14 cellular contexts compared by ENCODE assay signal in the genomic region with DNA sequence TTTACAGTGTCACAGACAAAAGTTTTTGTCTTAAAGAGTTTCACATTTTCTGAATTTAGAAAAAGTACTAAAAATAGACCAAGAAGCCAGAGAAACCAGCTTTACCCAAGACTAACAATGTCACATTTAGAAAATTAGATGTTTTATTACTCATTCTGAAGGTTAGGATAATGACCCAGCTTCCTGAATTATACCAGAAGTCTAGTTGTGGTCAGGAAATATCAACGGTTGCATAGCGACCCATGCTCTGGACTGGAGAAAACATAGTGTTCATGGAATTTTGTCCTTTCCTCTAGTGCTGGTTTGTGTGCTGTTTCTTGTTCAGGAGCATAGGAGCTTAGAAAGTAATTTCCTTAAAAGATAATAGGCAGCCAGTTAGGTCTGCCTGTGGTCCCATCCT. TPM values are rescaled to one million over a fixed set of nuclear protein-coding genes. Genes with fewer than 3 reads are reported as not detected.
DNase-seq lines count a peak whose midpoint lies in the region.
"Had no signal": no experiment of that assay in that cellular context is flagged by ENCODE, and none has a peak within 500 bp of the region (broad histone marks: within the 10 kb centered on the region; RNA-seq: fewer than 3 reads in every experiment).

No MANE protein-coding gene starts in this region.

- H3K4me1 Mint-ChIP-seq in activated CD4-positive, alpha-beta memory T cell treated with anti-CD3 and anti-CD28 coated beads for 36 hours (ENCODE audit: low read depth) = no peaks in the 10 kb centered on the region
- H3K4me1 Mint-ChIP-seq: endodermal cell, IgD-negative memory B cell had no signal

- H3K27me3 Mint-ChIP-seq in activated CD4-positive, alpha-beta memory T cell treated with anti-CD3 and anti-CD28 coated beads for 36 hours = no peaks in the 10 kb centered on the region
- H3K27me3 Mint-ChIP-seq: activated naive CD8-positive, alpha-beta T cell; IgD-negative memory B cell had no signal

- POLR2A ChIA-PET in activated CD4-positive, alpha-beta memory T cell treated with anti-CD3 and anti-CD28 coated beads for 36 hours (lab: Charles Lee) = no interaction called here

- peak; percentile 3 for DNase-seq in EH (ENCODE audit: low read depth)
- peak; percentile 15 to 78 for DNase-seq in NOMO-1 (lab: John Stamatoyannopoulos, UW; ENCODE audit: unreplicated experiment in 2 of 2)
- DNase-seq in epidermal melanocyte (ENCODE audit: insufficient read length, low spot score) = peak; percentile 48
- peak; percentile 61 for DNase-seq in non-pigmented ciliary epithelial cell (ENCODE audit: low read depth)
- DNase-seq in dedifferentiated amniotic fluid mesenchymal stem cell (ENCODE audit: extremely low spot score) = no peak
- DNase-seq in NCI-H2029 treated with DMSO at 0.1 percent for 48 hours (lab: John Stamatoyannopoulos, UW) = no peak
- DNase-seq in UCSD-AML1 (lab: John Stamatoyannopoulos, UW; ENCODE audit: unreplicated experiment) = no peak
- DNase-seq in activated CD4-positive, alpha-beta memory T cell treated with anti-CD3 and anti-CD28 coated beads for 36 hours = no peak
- DNase-seq: activated CD4-positive, alpha-beta T cell treated with anti-CD3 and anti-CD28 coated beads, Interleukin-2, amount 50 U/mL, for 4 hours; COR-L47; endodermal cell; NCI-H345 had no signal

- no peak overlapping the region for H3K27ac Mint-ChIP-seq in activated CD4-positive, alpha-beta memory T cell treated with anti-CD3 and anti-CD28 coated beads for 36 hours
- H3K27ac Mint-ChIP-seq: activated naive CD8-positive, alpha-beta T cell; endodermal cell; IgD-negative memory B cell had no signal

- CTCF ChIA-PET in activated CD4-positive, alpha-beta memory T cell treated with anti-CD3 and anti-CD28 coated beads for 36 hours (lab: Charles Lee) = no interaction called here

- no peaks in the 10 kb centered on the region for H3K36me3 Mint-ChIP-seq in activated CD4-positive, alpha-beta memory T cell treated with anti-CD3 and anti-CD28 coated beads for 36 hours
- H3K36me3 Mint-ChIP-seq: activated naive CD8-positive, alpha-beta T cell; IgD-negative memory B cell had no signal

- intact Hi-C loops in activated CD4-positive, alpha-beta memory T cell treated with anti-CD3 and anti-CD28 coated beads for 36 hours (cut with micrococcal nuclease) = no loop called here

- H3K9me3 Mint-ChIP-seq in activated CD4-positive, alpha-beta memory T cell treated with anti-CD3 and anti-CD28 coated beads for 36 hours = no peaks in the 10 kb centered on the region
- H3K9me3 Mint-ChIP-seq: endodermal cell had no signal

- H3K4me3 Mint-ChIP-seq in activated CD4-positive, alpha-beta memory T cell treated with anti-CD3 and anti-CD28 coated beads for 36 hours = no peak overlapping the region
- H3K4me3 Mint-ChIP-seq: activated naive CD8-positive, alpha-beta T cell; endodermal cell; IgD-negative memory B cell had no signal

RNA-seq across cellular contexts. Expression of a gene that starts 59.0 kb away (rescaled TPM):
- not detected for total RNA-seq in activated CD4-positive, alpha-beta memory T cell treated with anti-CD3 and anti-CD28 coated beads for 36 hours

Comparison
In these comparisons a context has a peak if more than half of its experiments do, and no peak if none do; other contexts are left out.
1. DNase-seq: peak in EH (single experiment), NOMO-1 (2 of 2), epidermal melanocyte (single experiment) and non-pigmented ciliary epithelial cell (single experiment); none in dedifferentiated amniotic fluid mesenchymal stem cell (single experiment), NCI-H2029 treated with DMSO at 0.1 percent for 48 hours (single experiment), UCSD-AML1 (single experiment) and activated CD4-positive, alpha-beta memory T cell treated with anti-CD3 and anti-CD28 coated beads for 36 hours (single experiment).